In the genomic region with DNA sequence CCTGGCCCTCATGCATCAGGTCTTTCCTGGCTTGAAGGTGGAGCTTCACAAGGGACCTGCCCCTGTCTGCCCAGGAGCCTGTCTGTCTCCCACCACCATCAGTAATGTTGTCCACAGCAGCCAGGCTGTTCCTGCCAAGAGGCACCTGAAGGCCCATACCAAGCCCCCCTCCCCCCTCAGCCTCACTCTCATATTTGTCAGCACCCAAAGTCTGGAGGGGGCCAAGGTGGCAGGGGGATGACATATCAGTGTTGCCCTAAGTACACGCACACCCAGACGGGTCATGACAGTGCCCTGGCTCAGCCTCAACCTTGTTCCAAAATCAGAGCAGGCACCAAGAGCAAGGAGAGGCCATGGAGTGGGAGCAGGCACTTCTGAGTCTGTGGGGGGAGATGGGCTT, we compare ENCODE assay signal across 11 cellular contexts. TPM values are rescaled to one million over a fixed set of nuclear protein-coding genes. Genes with fewer than 3 reads are reported as not detected.
"Had no signal": no experiment of that assay in that cellular context is flagged by ENCODE, and none has a peak within 500 bp of the region (broad histone marks: within the 10 kb centered on the region; RNA-seq: fewer than 3 reads in every experiment).

No MANE protein-coding gene starts in this region.

- FAIRE-seq: HepG2 had no signal

- H3K4me3 ChIP-seq: GM23248 had no signal

- DNase-seq: GM23248, GOT3, H9, HCEC 1CT, KBM-7 had no signal

- H3K27ac ChIP-seq: GM23248, HL-60, KMS-11 had no signal

- H3K9ac ChIP-seq: GM23248, KMS-11 had no signal

- H2AFZ ChIP-seq: GM23248 had no signal

- H3K4me2 ChIP-seq: KMS-11 had no signal

- ATAC-seq: HepG2 had no signal

RNA-seq across cellular contexts. Expression of a gene that starts 27.2 kb away (rescaled TPM):
- total RNA-seq: GM23248, H4, H9, HepG2, HT1080 had no signal
- polyA plus RNA-seq: GM23248, HepG2, IgD-negative memory B cell had no signal
